In the genomic region with DNA sequence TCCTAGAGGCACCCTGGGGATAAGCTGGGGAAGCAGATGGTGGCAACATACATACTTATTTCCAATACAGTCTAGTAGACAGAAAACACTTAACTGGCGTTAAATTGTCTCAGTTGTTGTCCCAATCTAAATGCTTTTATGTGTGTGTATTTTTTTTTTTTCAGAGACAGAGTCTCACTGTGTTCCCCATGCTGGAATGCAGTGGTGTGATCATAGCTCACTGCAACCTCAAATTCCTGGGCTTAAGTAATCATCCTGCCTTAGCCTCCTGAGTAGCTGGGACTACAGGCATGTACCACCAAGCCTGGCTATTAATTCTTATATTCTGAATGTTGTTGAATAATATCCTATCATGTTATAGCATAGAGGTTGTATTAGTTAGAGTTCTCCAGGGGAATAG, we compare ENCODE assay signal across 25 cellular contexts.
"Had no signal": no experiment of that assay in that cellular context is flagged by ENCODE, and none has a peak within 500 bp of the region (broad histone marks: within the 10 kb centered on the region; RNA-seq: fewer than 3 reads in every experiment).

No MANE protein-coding gene starts in this region.

- ATAC-seq: activated naive CD8-positive, alpha-beta T cell treated with anti-CD3 and anti-CD28 coated beads, Interleukin-2, amount 50 U/mL, for 24 hours; body of pancreas; gastroesophageal sphincter; naive thymus-derived CD4-positive, alpha-beta T cell; sciatic nerve; stimulated activated memory B cell treated with anti-CD40 and anti-IgM and Interleukin-4, amounts not matched to agents 10 μg/mL and 1 μg/mL and 100 μg/mL, for 72 hours; upper lobe of right lung; WTC11 had no signal

- DNase-seq: activated CD4-positive, alpha-beta memory T cell treated with anti-CD3 and anti-CD28 coated beads, Interleukin-2, amount 10 ng/mL, durations not matched to agents 7 days and 5 days; activated CD4-positive, alpha-beta T cell treated with anti-CD3 and anti-CD28 coated beads for 1 hour; activated CD4-positive, alpha-beta T cell treated with anti-CD3 and anti-CD28 coated beads, Interleukin-2, amount 10 ng/mL, durations not matched to agents 7 days and 5 days; activated CD8-positive, alpha-beta memory T cell treated with anti-CD3 and anti-CD28 coated beads, Interleukin-2, amount 50 U/mL, for 48 hours; activated gamma-delta T cell; activated naive CD8-positive, alpha-beta T cell treated with anti-CD3 and anti-CD28 coated beads, Interleukin-2, amount 50 U/mL, for 24 hours; activated T-cell treated with anti-CD3 and anti-CD28 coated beads, Interleukin-2, amount 50 U/mL, for 24 hours; body of pancreas; head of caudate nucleus; hypothalamus; immature natural killer cell; midbrain; naive thymus-derived CD4-positive, alpha-beta T cell; ovary; small intestine; stimulated activated CD4-positive, alpha-beta T cell treated with anti-CD3 and anti-CD28 coated beads, Interleukin-4, amount 100 ng/mL, for 4 hours; stimulated activated CD8-positive, alpha-beta memory T cell treated with anti-CD3 and anti-CD28 coated beads, Interleukin-4, amount 100 ng/mL, for 48 hours; stomach; T-helper 2 cell; tibial artery; upper lobe of right lung had no signal
